Comparison of ENCODE assay signal across 15 cellular contexts in genomic region chr10:11338160-11338844, GRCh38.
DNase-seq lines count a peak whose midpoint lies in the region; ATAC-seq and TF ChIP-seq lines count a peak whose summit lies in the region.
"Had no signal": no experiment of that assay in that cellular context is flagged by ENCODE, and none has a peak within 500 bp of the region (broad histone marks: within the 10 kb centered on the region; RNA-seq: fewer than 3 reads in every experiment).

No MANE protein-coding gene starts in this region.

- no peak for DNase-seq in cardiac muscle cell (ENCODE audit: low read depth in 1 of 2, low spot score in 1 of 2)
- no peak for DNase-seq in cardiac septum (ENCODE audit: low spot score)
- DNase-seq in activated CD8-positive, alpha-beta T cell treated with anti-CD3 and anti-CD28 coated beads, Interleukin-2, amount 10 ng/mL, durations not matched to agents 7 days and 5 days = no peak
- no peak for DNase-seq in immature natural killer cell
- DNase-seq in HuH-7.5 (ENCODE audit: low spot score) = no peak
- DNase-seq in stomach = no peak
- DNase-seq: activated naive CD4-positive, alpha-beta T cell treated with Interleukin-2 at 50 U/mL for 16 hours; Calu3; GM23248; NCI-H1092 treated with DMSO at 0.1 percent for 48 hours; NCI-H2107; NCI-H524; RPMI8226; testis had no signal

- H3K4me1 Mint-ChIP-seq in activated CD8-positive, alpha-beta T cell treated with anti-CD3 and anti-CD28 coated beads, Interleukin-2, amount 10 ng/mL, durations not matched to agents 7 days and 5 days (ENCODE audit: low read depth) = peaks cover 5% of the 10 kb centered on the region
- H3K4me1 Mint-ChIP-seq in immature natural killer cell = peaks cover 28 to 49% of the 10 kb centered on the region in 2 donors

- ATAC-seq in activated CD8-positive, alpha-beta T cell treated with anti-CD3 and anti-CD28 coated beads, Interleukin-2, amount 10 ng/mL, durations not matched to agents 7 days and 5 days = peak; percentile 20
- no peak for ATAC-seq in HG03439 (IDR thresholded peaks at IDR 0.05; ENCODE audit: unreplicated experiment)

- no peak overlapping the region for H3K4me3 Mint-ChIP-seq in activated CD8-positive, alpha-beta T cell treated with anti-CD3 and anti-CD28 coated beads, Interleukin-2, amount 10 ng/mL, durations not matched to agents 7 days and 5 days
- no peak overlapping the region for H3K4me3 Mint-ChIP-seq in immature natural killer cell

- intact Hi-C loops in cardiac septum (cut with DNase I) (no loop called here), stomach (cut with DNase I; ENCODE audit: low total_unique reads) (no loop called here)

- no peak for TF ChIP-seq POLR2A in stomach (IDR thresholded peaks at IDR 0.05)

- H3K9me3 Mint-ChIP-seq in activated CD8-positive, alpha-beta T cell treated with anti-CD3 and anti-CD28 coated beads, Interleukin-2, amount 10 ng/mL, durations not matched to agents 7 days and 5 days (ENCODE audit: insufficient read depth) = no peaks in the 10 kb centered on the region
- H3K9me3 Mint-ChIP-seq in immature natural killer cell = no peaks in the 10 kb centered on the region

- H3K36me3 Mint-ChIP-seq in activated CD8-positive, alpha-beta T cell treated with anti-CD3 and anti-CD28 coated beads, Interleukin-2, amount 10 ng/mL, durations not matched to agents 7 days and 5 days (ENCODE audit: low read depth) = peaks cover 24% of the 10 kb centered on the region
- H3K36me3 Mint-ChIP-seq in immature natural killer cell = peaks cover 6 to 16% (median 12%) of the 10 kb centered on the region in 3 donors

- H3K27ac ChIP-seq in cardiac muscle cell = peak overlapping the region; percentile 72
- H3K27ac ChIP-seq in stomach = no peak overlapping the region
- H3K27ac ChIP-seq: GM23248, testis had no signal

- no peak for TF ChIP-seq CTCF in cardiac muscle cell (IDR thresholded peaks at IDR 0.05; ENCODE audit: low read depth, low read length)
- TF ChIP-seq CTCF in stomach (IDR thresholded peaks at IDR 0.05) = no peak

- H3K9me3 ChIP-seq in cardiac muscle cell (ENCODE audit: low read depth) = no peaks in the 10 kb centered on the region
- H3K9me3 ChIP-seq in stomach = no peaks in the 10 kb centered on the region
- H3K9me3 ChIP-seq: testis had no signal

- CTCF ChIA-PET in activated CD8-positive, alpha-beta T cell treated with anti-CD3 and anti-CD28 coated beads, Interleukin-2, amount 10 ng/mL, durations not matched to agents 7 days and 5 days (lab: Charles Lee) = no interaction called here

- H3K36me3 ChIP-seq in cardiac muscle cell (no peaks in the 10 kb centered on the region), stomach (peaks cover 0 to 10% (median 3%) of the 10 kb centered on the region in 4 donors)

- H3K4me3 ChIP-seq in cardiac muscle cell (no peak overlapping the region), stomach (no peak overlapping the region)
- H3K4me3 ChIP-seq: GM23248, testis had no signal

- H3K27ac Mint-ChIP-seq in activated CD8-positive, alpha-beta T cell treated with anti-CD3 and anti-CD28 coated beads, Interleukin-2, amount 10 ng/mL, durations not matched to agents 7 days and 5 days = no peak overlapping the region
- peak overlapping the region; percentile 28 to 77 (median 64) for H3K27ac Mint-ChIP-seq in immature natural killer cell

- H3K4me1 ChIP-seq in cardiac muscle cell (ENCODE audit: low read depth) (peaks cover 29% of the 10 kb centered on the region), stomach (peaks cover 0 to 7% (median 3%) of the 10 kb centered on the region in 4 donors)

- WGBS in stomach, 5 donors = 87 to 93% (median 91%) methylated on average over 8 to 10 of the region's 10 CpGs

- peaks cover 2% of the 10 kb centered on the region for H3K27me3 Mint-ChIP-seq in activated CD8-positive, alpha-beta T cell treated with anti-CD3 and anti-CD28 coated beads, Interleukin-2, amount 10 ng/mL, durations not matched to agents 7 days and 5 days (ENCODE audit: low read depth)
- peaks cover 29 to 48% (median 31%) of the 10 kb centered on the region in 3 donors for H3K27me3 Mint-ChIP-seq in immature natural killer cell (ENCODE audit: low read depth in 3 of 3)

- no peak for TF ChIP-seq EP300 in stomach (IDR thresholded peaks at IDR 0.05)

- H3K27me3 ChIP-seq in cardiac muscle cell (no peaks in the 10 kb centered on the region), stomach (no peaks in the 10 kb centered on the region)
- H3K27me3 ChIP-seq: testis had no signal

- POLR2A ChIA-PET in activated CD8-positive, alpha-beta T cell treated with anti-CD3 and anti-CD28 coated beads, Interleukin-2, amount 10 ng/mL, durations not matched to agents 7 days and 5 days (lab: Charles Lee) = no interaction called here
